ENCODE assay signal across 1 cellular context in the genomic region with DNA sequence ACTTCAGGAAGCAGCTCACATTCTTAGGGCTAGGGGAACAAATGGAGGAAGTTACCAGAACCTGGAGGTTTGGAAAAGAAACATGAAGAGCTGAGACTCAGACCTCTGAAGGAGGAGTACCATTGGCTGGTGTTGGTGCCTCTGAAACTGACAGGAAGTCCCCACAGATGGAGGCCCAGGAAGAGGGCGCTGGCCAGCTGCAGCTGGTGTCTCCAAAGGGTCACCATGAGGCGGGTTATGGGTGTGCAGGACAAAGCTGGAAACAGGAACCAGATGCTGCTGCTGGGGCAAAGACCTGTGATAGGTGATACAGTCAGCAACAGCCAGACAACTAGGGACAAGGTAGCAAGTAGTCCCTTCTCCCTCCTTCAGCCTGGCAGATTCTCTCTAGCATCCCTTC.
TF ChIP-seq lines count a peak whose summit lies in the region.

No MANE protein-coding gene starts in this region.

TF ChIP-seq in HCT116, 20 proteins besides CTCF, POLR2A, EP300 and RAD21 (continued from another document):
- TF ChIP-seq REST (IDR thresholded peaks at IDR 0.05; ENCODE audit: low read depth) (no peak), POLR2AphosphoS5 (IDR thresholded peaks at IDR 0.05; ENCODE audit: low read depth, low read length) (no peak), SP1 (IDR thresholded peaks at IDR 0.05; ENCODE audit: low read depth) (no peak), FOSL1 (IDR thresholded peaks at IDR 0.05; ENCODE audit: low read depth) (no peak), JUND (IDR thresholded peaks at IDR 0.05) (no peak), YY1 (IDR thresholded peaks at IDR 0.05; ENCODE audit: extremely low read depth, insufficient replicate concordance, low read depth, low read length) (no peak)
